9 cellular contexts compared by ENCODE assay signal in the genomic region with DNA sequence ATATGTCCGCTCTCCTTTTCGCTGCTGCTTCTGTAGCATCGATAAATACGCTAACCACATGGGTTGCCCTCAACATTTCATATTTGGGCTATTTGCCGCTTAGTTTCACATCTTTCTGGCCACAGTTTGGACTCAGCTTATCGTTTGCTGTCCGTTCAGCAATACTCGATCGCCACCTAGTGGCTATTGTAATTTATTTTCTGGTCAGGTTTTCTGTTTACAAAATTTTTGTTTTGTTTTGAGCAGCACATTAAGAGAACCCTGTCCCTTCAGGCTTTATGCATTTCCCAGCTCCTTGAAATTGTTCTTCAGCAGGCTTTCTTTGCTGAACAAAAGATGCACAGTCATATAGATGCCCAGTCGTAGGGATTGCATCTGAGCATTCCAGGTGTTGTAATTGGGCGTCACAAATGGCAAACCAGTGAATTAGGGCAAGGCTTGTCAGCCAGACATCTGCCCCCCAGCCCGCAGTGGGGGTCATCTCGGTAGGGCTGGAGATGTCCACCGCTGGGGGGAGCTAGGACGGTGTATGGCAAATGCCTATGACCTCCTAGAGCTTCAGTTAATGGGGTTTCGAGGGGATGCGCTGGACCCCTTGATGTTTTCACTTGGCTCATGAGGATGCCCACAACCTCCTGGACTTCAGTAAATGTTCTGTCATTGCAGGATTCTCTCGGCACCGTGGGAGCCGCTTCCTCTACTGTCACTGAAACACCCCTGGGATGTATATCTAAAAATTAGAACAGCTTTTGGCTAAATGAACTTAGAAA. TPM values are rescaled to one million over a fixed set of nuclear protein-coding genes. Genes with fewer than 3 reads are reported as not detected.
A peak's percentile ranks its signal among the peaks of the same experiment; 100 is the strongest.
DNase-seq lines count a peak whose midpoint lies in the region; ATAC-seq, FAIRE-seq and TF ChIP-seq lines count a peak whose summit lies in the region.
"Not testable (repeated sequence)": the region's sequence is repeated elsewhere in the genome, so short reads cannot be mapped to it uniquely, and the experiment has no call there.
"Had no signal": no experiment of that assay in that cellular context is flagged by ENCODE, and none has a peak within 500 bp of the region (broad histone marks: within the 10 kb centered on the region; RNA-seq: fewer than 3 reads in every experiment).

No MANE protein-coding gene starts in this region.

- DNase-seq in AG10803 (ENCODE audit: low read depth) (peak; percentile 66), GM12878 (ENCODE audit: low read depth, low spot score) (peak; percentile 5), fibroblast of peridontal ligament (ENCODE audit: extremely low read depth) (peak; percentile 66), medulla oblongata (ENCODE audit: extremely low spot score) (peak; percentile 73), skeletal muscle cell (ENCODE audit: low read depth) (peak; percentile 7)
- DNase-seq in GM12864 (ENCODE audit: low read depth): not testable (repeated sequence)

- RAD21 ChIA-PET in GM12878 (lab: Charles Lee; ENCODE audit: unreplicated experiment): not testable (repeated sequence)

- not testable (repeated sequence) for H3K27me3 ChIP-seq in KMS-11 (ENCODE audit: insufficient read depth, low read depth); GM12878 (replicated peaks in 1 of 2; ENCODE audit: control insufficient read depth in 2 of 2, insufficient read depth in 2 of 2, low read length in 1 of 2)

- not testable (repeated sequence) for H3K27ac ChIP-seq in KMS-11; VCaP; GM12878 (ENCODE audit: control insufficient read depth, insufficient read depth)

- POLR2A ChIA-PET in GM12878 (lab: Charles Lee): not testable (repeated sequence)

- peak overlapping the region; percentile 12; the same call in 1 of the 2 replicates for H3K4me2 ChIP-seq in KMS-11
- not testable (repeated sequence) for H3K4me2 ChIP-seq in GM12878 (ENCODE audit: control insufficient read depth, insufficient read depth)

- not testable (repeated sequence) for H3K4me1 ChIP-seq in KMS-11 (ENCODE audit: low read depth, poor library complexity, severe bottlenecking); GM12878 (ENCODE audit: control insufficient read depth, insufficient read depth, low read length)

- SMC1A ChIA-PET in GM12878 (lab: Charles Lee; ENCODE audit: uncharacterized antibody, unreplicated experiment): interaction anchor here (0.9 kb wide), 1 partner anchor 38 kb away, joined by 3 read pairs; no protein-coding TSS in a partner anchor

- not testable (repeated sequence) for BruUV-seq in GM12878 (replicated peaks; lab: Mats Ljungman, UMichigan)

- H3K36me3 ChIP-seq in KMS-11 (ENCODE audit: insufficient read depth); GM12878 (ENCODE audit: control insufficient read depth in 2 of 2, insufficient read depth in 2 of 2, low read length in 1 of 2): not testable (repeated sequence)

- TF ChIP-seq EP300 in GM12878 (IDR thresholded peaks at IDR 0.05; ENCODE audit: borderline replicate concordance in 1 of 2, control insufficient read depth in 1 of 2, low read depth in 2 of 2, low read length in 2 of 2): not testable (repeated sequence)

- not testable (repeated sequence) for H3K9me3 ChIP-seq in GM12878 (replicated peaks; ENCODE audit: control insufficient read depth, insufficient read depth, low read length)

- not testable (repeated sequence) for FAIRE-seq in GM12878 (lab: Jason Lieb, UNC)

- TF ChIP-seq POLR2A in GM12878 (IDR thresholded peaks at IDR 0.05; ENCODE audit: low read depth, low read length): not testable (repeated sequence)

- peak overlapping the region; percentile 15; the same call in 1 of the 2 replicates for H3K9ac ChIP-seq in KMS-11
- not testable (repeated sequence) for H3K9ac ChIP-seq in GM12878 (ENCODE audit: control insufficient read depth, insufficient read depth, low read length)

- peak; percentile 29; the same call in 1 of the 2 replicates for TF ChIP-seq RAD21 in GM12878 (IDR thresholded peaks at IDR 0.05; ENCODE audit: insufficient read depth, low read depth, low read length)

- not testable (repeated sequence) for H4K20me1 ChIP-seq in KMS-11 (ENCODE audit: insufficient read depth); GM12878 (ENCODE audit: control insufficient read depth, insufficient read depth)

- 17% methylated on average over 20 of the region's 20 CpGs for WGBS in GM12878 (ENCODE audit: insufficient coverage, insufficient replicate concordance, low lambda C conversion rate, missing lambda C conversion rate)

- in situ Hi-C loops in GM12878 (cut with MboI): not testable (repeated sequence)

- intact Hi-C loops in GM12878 (cut with micrococcal nuclease; ENCODE audit: unreplicated experiment): loop anchor here (2.0 kb wide), 1 partner anchor 38 kb away; no protein-coding TSS in a partner anchor

- not testable (repeated sequence) for H3K79me2 ChIP-seq in KMS-11 (ENCODE audit: insufficient read depth, low read depth); GM12878 (ENCODE audit: control insufficient read depth, insufficient read depth, low read length)

- TF ChIP-seq CTCF in AG10803 (conservative IDR thresholded peaks at IDR 0.05; ENCODE audit: low read length) (peak; percentile 42), GM12864 (IDR thresholded peaks at IDR 0.05; ENCODE audit: low read depth, low read length, missing control alignments) (peak; percentile 29), KMS-11 (conservative IDR thresholded peaks at IDR 0.05; ENCODE audit: low read depth, low read length) (peak; percentile 66), VCaP (conservative IDR thresholded peaks at IDR 0.05) (peak; percentile 69), GM12878 (IDR thresholded peaks at IDR 0.05 in 2 of 3, conservative IDR thresholded peaks at IDR 0.05 in 1 of 3; ENCODE audit: control insufficient read depth in 2 of 3, extremely low read depth in 1 of 3, insufficient read depth in 1 of 3, low read depth in 3 of 3, low read length in 3 of 3) (peak in 2 of 3 experiments; percentile 29 to 30; a peak in 4 of 6 replicates)

- not testable (repeated sequence) for ATAC-seq in GM12878

- peak overlapping the region; percentile 49; the same call in 1 of the 2 replicates for H2AFZ ChIP-seq in KMS-11 (ENCODE audit: low read depth)
- not testable (repeated sequence) for H2AFZ ChIP-seq in GM12878 (ENCODE audit: control insufficient read depth, low read depth, low read length)

- CTCF ChIA-PET in GM12878 (lab: Yijun Ruan, JAX): not testable (repeated sequence)

- H3K4me3 ChIP-seq in AG10803 (ENCODE audit: low read length): peak overlapping the region; percentile 46
- H3K4me3 ChIP-seq in GM12864 (ENCODE audit: low read depth, low read length); KMS-11 (IDR thresholded peaks at IDR 0.05; ENCODE audit: insufficient read depth, low read depth, low read length); GM12878: not testable (repeated sequence)
- H3K4me3 ChIP-seq in skeletal muscle cell (ENCODE audit: low read depth, low read length): peak overlapping the region; percentile 9

RNA-seq across cellular contexts. Expression of gene FRG2C, which starts 20.9 kb away (rescaled TPM):
- not detected in 2 replicates for total RNA-seq in GM12878 (2013; cell fraction: nucleolus; rRNA removed)
- total RNA-seq in GM12878 (2014; rRNA removed) (not detected in 2 replicates), GM12878 (2014; rRNA removed; fragmentation: Illumina TruSeq; extraction: Trizol) (not detected in 2 replicates), GM12878 (2021) (not detected in 2 replicates)
- polyA plus RNA-seq in GM12878 (2011; ENCODE audit: low read depth): not detected
- polyA plus RNA-seq in GM12878 (2011; rRNA removed) (0.04 TPM in 1 of 2 replicates, not detected in the other), GM12878 (2014; fragmentation: Illumina TruSeq; extraction: Trizol) (not detected in 2 replicates), GM12878 (2014; fragmentation: Nextera tagmentation; extraction: Ambion mirVana) (not detected), GM12878 (2014; rRNA removed) (not detected in 2 replicates), GM12878 (2016; fragmentation: Nextera tagmentation; extraction: Ambion mirVana) (not detected)
- polyA plus RNA-seq in GM12878 (2011; cell fraction: cytosol; rRNA removed): not detected in 2 replicates
- polyA plus RNA-seq in GM12878 (2011; cell fraction: nucleus; rRNA removed): not detected in 2 replicates
- not detected in 2 replicates for polyA plus RNA-seq in GM12878 (2012)
- not detected in 2 replicates for polyA minus RNA-seq in GM12878 (2011; rRNA and poly(A)+ RNA removed)
- not detected in 2 replicates for polyA minus RNA-seq in GM12878 (2011; cell fraction: cytosol; rRNA and poly(A)+ RNA removed)
- not detected in 2 replicates for polyA minus RNA-seq in GM12878 (2011; cell fraction: nucleus; rRNA and poly(A)+ RNA removed)
- total RNA-seq: left colon had no signal
